In the genomic region with DNA sequence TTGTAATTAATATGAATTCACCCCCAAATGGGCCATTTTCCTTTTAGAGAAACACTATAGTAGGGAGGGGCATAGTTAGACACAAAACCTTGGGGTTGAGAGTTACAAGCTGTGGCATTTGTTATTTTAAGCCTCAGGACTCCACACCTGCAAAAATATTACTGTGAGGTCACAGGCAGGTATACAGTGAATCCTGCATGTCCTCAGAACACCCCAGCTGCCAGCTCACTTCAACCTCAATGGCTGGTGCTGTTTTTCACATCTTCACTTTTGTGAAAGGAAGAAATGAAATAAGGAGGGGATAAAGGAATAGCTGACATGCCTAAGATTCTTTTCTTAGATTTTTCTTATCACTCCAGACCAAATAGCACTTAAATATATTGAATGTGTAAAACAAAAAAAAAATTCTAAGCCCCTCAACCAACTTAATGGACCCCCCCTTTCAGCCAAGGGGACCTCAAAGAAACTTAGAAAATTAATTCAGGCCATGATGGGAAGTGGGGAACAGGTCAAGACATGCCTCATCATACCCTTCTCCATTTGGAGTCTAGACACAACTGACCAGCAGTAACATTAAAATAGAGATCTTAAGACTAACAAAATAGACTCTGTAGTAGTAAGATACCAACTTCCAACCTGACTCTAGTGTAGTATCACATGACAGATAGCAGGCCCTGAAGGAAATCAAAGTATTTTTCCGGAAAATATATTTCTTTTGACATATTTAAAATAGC, we compare ENCODE assay signal across 33 cellular contexts. TPM values are rescaled to one million over a fixed set of nuclear protein-coding genes. Genes with fewer than 3 reads are reported as not detected.
DNase-seq lines count a peak whose midpoint lies in the region; ATAC-seq and TF ChIP-seq lines count a peak whose summit lies in the region.
"Had no signal": no experiment of that assay in that cellular context is flagged by ENCODE, and none has a peak within 500 bp of the region (broad histone marks: within the 10 kb centered on the region; RNA-seq: fewer than 3 reads in every experiment).

No MANE protein-coding gene starts in this region.

- peaks cover 8% of the 10 kb centered on the region for H3K79me1 ChIP-seq in mesendoderm (ENCODE audit: low read length)

- H3K4me1 Mint-ChIP-seq in GM23338, result peaks cover 46% of the 10 kb centered on the region
- H3K4me1 Mint-ChIP-seq in CD4-positive, alpha-beta T cell (ENCODE audit: low read depth), result peaks cover 32% of the 10 kb centered on the region

- H2AFZ ChIP-seq in GM23338 (no peak overlapping the region), Karpas-422 (ENCODE audit: low read length) (no peak overlapping the region)
- H2AFZ ChIP-seq: PC-9 had no signal

- H2BK15ac ChIP-seq in mesendoderm (replicated peaks; ENCODE audit: low read depth), result peak overlapping the region; percentile 57

- intact Hi-C loops in CD4-positive, alpha-beta T cell (cut with DNase I, micrococcal nuclease), result no loop called here

- H3K9me3 Mint-ChIP-seq in GM23338, result peaks cover 34% of the 10 kb centered on the region
- H3K9me3 Mint-ChIP-seq in CD4-positive, alpha-beta T cell, result no peaks in the 10 kb centered on the region
- H3K9me3 Mint-ChIP-seq: activated CD8-positive, alpha-beta T cell treated with anti-CD3 and anti-CD28 coated beads for 36 hours; activated naive CD4-positive, alpha-beta T cell treated with anti-CD3 and anti-CD28 coated beads for 36 hours; T-helper 2 cell treated with Interferon-gamma antibody and Interleukin-4, amounts not matched to agents 5 μg/mL and 100 μg/mL, for 36 hours had no signal

- no peak overlapping the region for H4K8ac ChIP-seq in mesendoderm (ENCODE audit: low read depth, low read length)

- H3K4me3 Mint-ChIP-seq in GM23338, result peak overlapping the region; percentile 10; the same call in 2 of the 3 replicates
- no peak overlapping the region for H3K4me3 Mint-ChIP-seq in CD4-positive, alpha-beta T cell
- H3K4me3 Mint-ChIP-seq: activated CD4-positive, alpha-beta T cell treated with anti-CD3 and anti-CD28 coated beads for 36 hours; activated CD8-positive, alpha-beta T cell treated with anti-CD3 and anti-CD28 coated beads for 36 hours; activated naive CD4-positive, alpha-beta T cell treated with anti-CD3 and anti-CD28 coated beads for 36 hours; T-helper 2 cell treated with Interferon-gamma antibody and Interleukin-4, amounts not matched to agents 5 μg/mL and 100 μg/mL, for 36 hours had no signal

- no peak overlapping the region for H2AK5ac ChIP-seq in mesendoderm (ENCODE audit: low read length)

- peak overlapping the region; percentile 62 for H2BK5ac ChIP-seq in mesendoderm (ENCODE audit: low read length)

- H3K36me3 Mint-ChIP-seq in GM23338 (ENCODE audit: low read depth), result peaks cover 62% of the 10 kb centered on the region
- peaks cover 47% of the 10 kb centered on the region for H3K36me3 Mint-ChIP-seq in CD4-positive, alpha-beta T cell (ENCODE audit: low read depth)

- H3K27ac ChIP-seq in GM23338 (ENCODE audit: low read depth), result peak overlapping the region; percentile 95
- no peak overlapping the region for H3K27ac ChIP-seq in Karpas-422 (ENCODE audit: low read length)
- H3K27ac ChIP-seq in mesendoderm (ENCODE audit: low read depth, low read length), result peak overlapping the region; percentile 83
- H3K27ac ChIP-seq in CD4-positive, alpha-beta T cell (ENCODE audit: low read depth, low read length), result no peak overlapping the region
- H3K27ac ChIP-seq: A549, gastrocnemius medialis, PC-9, right atrium auricular region, testis had no signal

- H3K4me1 ChIP-seq in GM23338 (ENCODE audit: insufficient read depth), result peaks cover 31% of the 10 kb centered on the region
- H3K4me1 ChIP-seq in Karpas-422 (ENCODE audit: low read length), result peaks cover 24% of the 10 kb centered on the region
- peaks cover 2% of the 10 kb centered on the region for H3K4me1 ChIP-seq in mesendoderm (ENCODE audit: control insufficient read depth, low read depth, low read length)
- H3K4me1 ChIP-seq: right atrium auricular region, testis had no signal

- H3K4me3 ChIP-seq in GM23338 (peak overlapping the region; percentile 14; the same call in 1 of the 2 replicates), Karpas-422 (ENCODE audit: low read length) (no peak overlapping the region), epithelial cell of esophagus (ENCODE audit: low read length) (no peak overlapping the region), mesendoderm (ENCODE audit: low read length) (no peak overlapping the region)
- H3K4me3 ChIP-seq: A549, gastrocnemius medialis, HAP-1, K562, PC-9, right atrium auricular region, testis had no signal

- H3K9me3 ChIP-seq in Karpas-422 (ENCODE audit: low read length), result no peaks in the 10 kb centered on the region
- no peaks in the 10 kb centered on the region for H3K9me3 ChIP-seq in CD4-positive, alpha-beta T cell (ENCODE audit: control insufficient read depth, low read length)
- H3K9me3 ChIP-seq: A549, gastrocnemius medialis, HAP-1, right atrium auricular region, testis had no signal

- peak overlapping the region; percentile 31 for H3K4me2 ChIP-seq in GM23338
- no peak overlapping the region for H3K4me2 ChIP-seq in Karpas-422 (ENCODE audit: low read depth, low read length, poor library complexity, severe bottlenecking)
- no peak overlapping the region for H3K4me2 ChIP-seq in mesendoderm (ENCODE audit: low read length)
- H3K4me2 ChIP-seq: A549, PC-9 had no signal

- no CpG with 5 or more reads among the region's 1 CpG for WGBS in mesendoderm (ENCODE audit: extremely low coverage, insufficient coverage, low lambda C conversion rate)

- CTCF ChIA-PET in CD4-positive, alpha-beta T cell (lab: Charles Lee), result no interaction called here

- H3K27me3 ChIP-seq in GM23338 (ENCODE audit: insufficient read depth) (no peaks in the 10 kb centered on the region), Karpas-422 (ENCODE audit: low read length) (no peaks in the 10 kb centered on the region), mesendoderm (ENCODE audit: insufficient read depth, low read length, poor library complexity) (no peaks in the 10 kb centered on the region)
- no peaks in the 10 kb centered on the region for H3K27me3 ChIP-seq in CD4-positive, alpha-beta T cell (ENCODE audit: control insufficient read depth, insufficient read depth, low read length)
- H3K27me3 ChIP-seq: gastrocnemius medialis, right atrium auricular region, testis had no signal

- H3K9ac ChIP-seq in Karpas-422 (ENCODE audit: low read length) (no peak overlapping the region), mesendoderm (ENCODE audit: low read length) (no peak overlapping the region)

- H3K9me2 ChIP-seq in GM23338 (ENCODE audit: insufficient read depth) (0 out of 2 replicates have a peak, but pooled peaks cover 3% of the 10 kb centered on the region), Karpas-422 (replicated peaks; ENCODE audit: insufficient read depth, low read length) (no peaks in the 10 kb centered on the region)

- POLR2A ChIA-PET in CD4-positive, alpha-beta T cell (lab: Charles Lee), result no interaction called here

- H3K18ac ChIP-seq in mesendoderm (ENCODE audit: low read length), result peak overlapping the region; percentile 92

- peaks cover 4% of the 10 kb centered on the region; the same call in 1 of the 2 replicates for H3K36me3 ChIP-seq in GM23338 (ENCODE audit: insufficient read depth)
- H3K36me3 ChIP-seq in Karpas-422 (ENCODE audit: insufficient read depth, low read length), result no peaks in the 10 kb centered on the region
- H3K36me3 ChIP-seq in mesendoderm (ENCODE audit: control insufficient read depth, insufficient read depth, low read length), result no peaks in the 10 kb centered on the region
- H3K36me3 ChIP-seq: gastrocnemius medialis, HAP-1, right atrium auricular region had no signal

- H3K27me3 Mint-ChIP-seq in GM23338 (ENCODE audit: insufficient read depth, low read depth, poor library complexity), result peaks cover 5% of the 10 kb centered on the region
- no peaks in the 10 kb centered on the region for H3K27me3 Mint-ChIP-seq in CD4-positive, alpha-beta T cell
- H3K27me3 Mint-ChIP-seq: activated CD4-positive, alpha-beta T cell treated with anti-CD3 and anti-CD28 coated beads for 36 hours; activated CD8-positive, alpha-beta T cell treated with anti-CD3 and anti-CD28 coated beads for 36 hours had no signal

- no peak overlapping the region for H3K56ac ChIP-seq in mesendoderm (ENCODE audit: low read length)

- peak overlapping the region; percentile 91 for H3K4ac ChIP-seq in mesendoderm (ENCODE audit: low read depth, low read length)

- peak overlapping the region; percentile 97 for H3K27ac Mint-ChIP-seq in GM23338
- H3K27ac Mint-ChIP-seq in CD4-positive, alpha-beta T cell, result no peak overlapping the region
- H3K27ac Mint-ChIP-seq: activated CD4-positive, alpha-beta T cell treated with anti-CD3 and anti-CD28 coated beads for 36 hours; activated CD8-positive, alpha-beta T cell treated with anti-CD3 and anti-CD28 coated beads for 36 hours; activated naive CD4-positive, alpha-beta T cell treated with anti-CD3 and anti-CD28 coated beads for 36 hours; T-helper 2 cell treated with Interferon-gamma antibody and Interleukin-4, amounts not matched to agents 5 μg/mL and 100 μg/mL, for 36 hours had no signal

- H3K23ac ChIP-seq in mesendoderm (ENCODE audit: low read length), result no peak overlapping the region

- peaks cover 82% of the 10 kb centered on the region for H3K79me2 ChIP-seq in GM23338 (replicated peaks; ENCODE audit: insufficient read depth)
- H3K79me2 ChIP-seq in Karpas-422 (ENCODE audit: low read length), result peaks cover 62% of the 10 kb centered on the region
- peaks cover 28% of the 10 kb centered on the region for H3K79me2 ChIP-seq in mesendoderm (ENCODE audit: control insufficient read depth, insufficient read depth, low read length)

- no peak overlapping the region for H4K5ac ChIP-seq in mesendoderm (ENCODE audit: low read length)

- DNase-seq in GM23338 (ENCODE audit: low spot score), result peak; percentile 75
- DNase-seq in Karpas-422, result peak; percentile 7
- peak; percentile 67 for DNase-seq in epithelial cell of esophagus (ENCODE audit: low read depth)
- peak; percentile 60 for DNase-seq in mesendoderm
- DNase-seq in CD4-positive, alpha-beta T cell, result no peak
- no peak for DNase-seq in NCI-H2107 (lab: John Stamatoyannopoulos, UW)
- DNase-seq: activated CD4-positive, alpha-beta T cell treated with anti-CD3 and anti-CD28 coated beads for 36 hours; activated CD8-positive, alpha-beta T cell treated with anti-CD3 and anti-CD28 coated beads for 36 hours; activated naive CD4-positive, alpha-beta T cell treated with anti-CD3 and anti-CD28 coated beads for 36 hours; Calu3; cerebellar nuclear complex; dermis blood vessel endothelial cell; DMS79 treated with DMSO at 0.1 percent for 48 hours; gastrocnemius medialis; GF-D8; NCI-H1417; NCI-H2029 treated with DMSO at 0.1 percent for 48 hours; NCI-H2227 treated with DMSO at 0.1 percent for 48 hours; NCI-H526 treated with DMSO at 0.1 percent for 48 hours; PC-9; posterior cingulate gyrus; Right ventricle myocardium superior; small intestine; stimulated activated CD4-positive, alpha-beta T cell treated with anti-CD3 and anti-CD28 coated beads, Interleukin-1b, Interleukin-23, amount 100 ng/mL, for 48 hours; stimulated activated naive CD8-positive, alpha-beta T cell treated with anti-CD3 and anti-CD28 coated beads, Interleukin-15, Interleukin-2, amounts not matched to agents 100 U/mL and 50 U/mL, for 24 hours; testis had no signal

- ATAC-seq in GM23338, result peak; percentile 73
- no peak for ATAC-seq in HG02981 (IDR thresholded peaks at IDR 0.05; ENCODE audit: unreplicated experiment)
- no peak for ATAC-seq in CD4-positive, alpha-beta T cell (ENCODE audit: poor library complexity)
- no peak for ATAC-seq in GM21381 (IDR thresholded peaks at IDR 0.05; ENCODE audit: unreplicated experiment)
- ATAC-seq: A549; activated CD4-positive, alpha-beta T cell treated with anti-CD3 and anti-CD28 coated beads for 36 hours; activated CD8-positive, alpha-beta T cell treated with anti-CD3 and anti-CD28 coated beads for 36 hours; gastrocnemius medialis; K562; stimulated activated naive CD8-positive, alpha-beta T cell treated with anti-CD3 and anti-CD28 coated beads, Interleukin-15, Interleukin-2, amounts not matched to agents 100 U/mL and 50 U/mL, for 24 hours had no signal

- no peaks in the 10 kb centered on the region for H3F3A ChIP-seq in GM23338 (replicated peaks; ENCODE audit: low read depth)

- H4K20me1 ChIP-seq in GM23338 (replicated peaks; ENCODE audit: insufficient read depth), result no peaks in the 10 kb centered on the region
- no peaks in the 10 kb centered on the region; the same call in 1 of the 2 replicates for H4K20me1 ChIP-seq in Karpas-422 (ENCODE audit: insufficient read depth, low read depth, low read length)

- TF ChIP-seq CTCF in GM23338 (conservative IDR thresholded peaks at IDR 0.05; ENCODE audit: low read depth in 2 of 2) (no peak), epithelial cell of esophagus (IDR thresholded peaks at IDR 0.05; ENCODE audit: insufficient read depth, low read depth, low read length, missing control alignments) (no peak)
- TF ChIP-seq CTCF in CD4-positive, alpha-beta T cell (IDR thresholded peaks at IDR 0.05), result no peak

- H2BK120ac ChIP-seq in mesendoderm (ENCODE audit: low read depth, low read length), result peak overlapping the region; percentile 85

RNA-seq across cellular contexts. Expression of gene C9orf85, which starts 9.2 kb away (rescaled TPM):
- 10.3 and 18.5 TPM in 2 replicates for total RNA-seq in GM23338 (2014; rRNA removed; shearing (Covaris generic))
- polyA plus RNA-seq in GM23338 (2016; fragmentation: Nextera tagmentation; extraction: Ambion mirVana), result 20.8 and 21.5 TPM in 2 replicates
- total RNA-seq in Karpas-422 (2014; rRNA removed; shearing (Covaris generic); ENCODE audit: low replicate concordance), result 6.0 and 9.2 TPM in 2 replicates
- polyA plus RNA-seq in mesendoderm (2013, experiment 1 of 2), result 20.8 TPM
- 20.0 TPM for polyA plus RNA-seq in mesendoderm (2013, experiment 2 of 2)
- total RNA-seq in CD4-positive, alpha-beta T cell, result 1 to 10 TPM; 3.4 to 3.5 TPM

RNA-seq across cellular contexts. Expression of gene ABHD17B, which starts 9.6 kb away (rescaled TPM):
- 99.3 and 112 TPM in 2 replicates for total RNA-seq in GM23338 (2014; rRNA removed; shearing (Covaris generic))
- polyA plus RNA-seq in GM23338 (2016; fragmentation: Nextera tagmentation; extraction: Ambion mirVana), result 27.9 and 32.2 TPM in 2 replicates
- total RNA-seq in Karpas-422 (2014; rRNA removed; shearing (Covaris generic); ENCODE audit: low replicate concordance), result 3.9 and 12.9 TPM in 2 replicates
- 52.9 TPM for polyA plus RNA-seq in mesendoderm (2013, experiment 1 of 2)
- 53.1 TPM for polyA plus RNA-seq in mesendoderm (2013, experiment 2 of 2)
- total RNA-seq in CD4-positive, alpha-beta T cell, result 10 to 100 TPM; 17.9 to 19.1 TPM

Comparison
In these comparisons a context has a peak if more than half of its experiments do, and no peak if none do; other contexts are left out.
1. DNase-seq: peak in GM23338 (single experiment), Karpas-422 (single experiment), epithelial cell of esophagus (single experiment) and mesendoderm (single experiment); none in CD4-positive, alpha-beta T cell (0 of 10) and NCI-H2107 (single experiment).
2. H3K27ac ChIP-seq: peak in GM23338 (single experiment) and mesendoderm (single experiment); none in Karpas-422 (single experiment) and CD4-positive, alpha-beta T cell (single experiment).